Comparison of ENCODE assay signal across 2 cellular contexts in the genomic region with DNA sequence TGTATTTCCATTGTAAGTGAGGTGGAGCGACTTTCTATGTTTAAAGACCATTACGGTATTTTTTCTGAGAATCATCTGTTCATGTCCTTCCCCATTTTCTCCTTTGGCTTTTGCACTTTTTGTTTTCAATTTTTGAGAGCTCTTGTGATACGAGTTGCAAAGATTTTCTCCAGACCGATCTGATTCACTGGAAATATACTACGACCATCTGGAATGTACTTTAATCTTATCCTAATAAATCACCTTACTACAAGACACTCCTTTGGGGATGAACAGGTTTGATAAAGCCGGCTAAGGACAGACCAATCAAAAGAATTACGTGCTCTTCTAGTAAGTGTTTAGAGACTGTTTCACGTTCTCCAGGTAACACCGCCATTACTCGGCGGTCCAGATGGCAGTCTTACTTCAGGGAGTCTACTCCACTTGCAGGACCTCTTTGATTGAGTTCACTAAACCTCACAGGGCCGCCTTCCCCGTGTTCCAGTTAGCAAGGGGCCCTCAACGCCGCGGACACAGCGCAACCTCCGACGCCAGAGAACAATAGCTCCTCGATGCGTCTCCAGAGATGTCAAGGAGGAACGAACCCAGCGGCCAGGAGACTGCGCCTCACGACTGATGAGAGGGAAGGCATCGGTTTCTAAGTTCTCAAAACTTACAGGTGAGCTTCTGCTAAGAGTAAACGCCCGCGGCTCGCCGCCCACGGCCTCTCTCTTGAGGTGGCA.
A peak's percentile ranks its signal among the peaks of the same experiment; 100 is the strongest.
TF ChIP-seq lines count a peak whose summit lies in the region.

No MANE protein-coding gene starts in this region.

TF ChIP-seq in K562, 482 proteins besides CTCF, POLR2A, EP300 and RAD21 (continues in another document):
- peak; percentile 63; the same call in 1 of the 2 replicates for TF ChIP-seq ZNF707 (CRISPR knock-in tag; conservative IDR thresholded peaks at IDR 0.05)
- TF ChIP-seq HOXB6 (CRISPR knock-in tag; IDR thresholded peaks at IDR 0.05; ENCODE audit: borderline replicate concordance): 0 out of 2 replicates have a peak, but pooled peaks have one; percentile 22
- TF ChIP-seq SUPT5H (IDR thresholded peaks at IDR 0.05): no peak
- TF ChIP-seq ZNF146 (CRISPR knock-in tag; IDR thresholded peaks at IDR 0.05; ENCODE audit: unreplicated experiment): no peak
- TF ChIP-seq FOXK2 (conservative IDR thresholded peaks at IDR 0.05 in 1 of 2, IDR thresholded peaks at IDR 0.05 in 1 of 2; ENCODE audit: low read depth in 2 of 2): no peak
- 0 out of 2 replicates have a peak, but pooled peaks have one; percentile 30 for TF ChIP-seq SNIP1 (IDR thresholded peaks at IDR 0.05; ENCODE audit: low read depth)
- no peak for TF ChIP-seq L3MBTL2 (IDR thresholded peaks at IDR 0.05)
- TF ChIP-seq ZNF699 (CRISPR knock-in tag; IDR thresholded peaks at IDR 0.05; ENCODE audit: insufficient replicate concordance): no peak
- no peak for TF ChIP-seq ZKSCAN3 (CRISPR knock-in tag; IDR thresholded peaks at IDR 0.05)
- TF ChIP-seq CBFA2T2 (conservative IDR thresholded peaks at IDR 0.05): peak; percentile 29; the same call in 1 of the 2 replicates
- TF ChIP-seq, protein P1, sequence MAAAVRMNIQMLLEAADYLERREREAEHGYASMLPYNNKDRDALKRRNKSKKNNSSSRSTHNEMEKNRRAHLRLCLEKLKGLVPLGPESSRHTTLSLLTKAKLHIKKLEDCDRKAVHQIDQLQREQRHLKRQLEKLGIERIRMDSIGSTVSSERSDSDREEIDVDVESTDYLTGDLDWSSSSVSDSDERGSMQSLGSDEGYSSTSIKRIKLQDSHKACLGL (CRISPR knock-in tag; IDR thresholded peaks at IDR 0.05; ENCODE audit: borderline replicate concordance, poor library complexity, severe bottlenecking): peak; percentile 45
- 0 out of 4 replicates have a peak, but pooled peaks of 1 of the 2 experiments have one; percentile 55 for TF ChIP-seq SIN3A (IDR thresholded peaks at IDR 0.05; ENCODE audit: borderline replicate concordance in 2 of 2, control insufficient read depth in 1 of 2, low read depth in 2 of 2, low read length in 2 of 2)
- no peak for TF ChIP-seq ESRRA (IDR thresholded peaks at IDR 0.05; ENCODE audit: borderline replicate concordance, low read depth)
- TF ChIP-seq ZNF584 (CRISPR knock-in tag; IDR thresholded peaks at IDR 0.05; ENCODE audit: low read depth): peak; percentile 43; the same call in 1 of the 2 replicates
- TF ChIP-seq, protein P2, sequence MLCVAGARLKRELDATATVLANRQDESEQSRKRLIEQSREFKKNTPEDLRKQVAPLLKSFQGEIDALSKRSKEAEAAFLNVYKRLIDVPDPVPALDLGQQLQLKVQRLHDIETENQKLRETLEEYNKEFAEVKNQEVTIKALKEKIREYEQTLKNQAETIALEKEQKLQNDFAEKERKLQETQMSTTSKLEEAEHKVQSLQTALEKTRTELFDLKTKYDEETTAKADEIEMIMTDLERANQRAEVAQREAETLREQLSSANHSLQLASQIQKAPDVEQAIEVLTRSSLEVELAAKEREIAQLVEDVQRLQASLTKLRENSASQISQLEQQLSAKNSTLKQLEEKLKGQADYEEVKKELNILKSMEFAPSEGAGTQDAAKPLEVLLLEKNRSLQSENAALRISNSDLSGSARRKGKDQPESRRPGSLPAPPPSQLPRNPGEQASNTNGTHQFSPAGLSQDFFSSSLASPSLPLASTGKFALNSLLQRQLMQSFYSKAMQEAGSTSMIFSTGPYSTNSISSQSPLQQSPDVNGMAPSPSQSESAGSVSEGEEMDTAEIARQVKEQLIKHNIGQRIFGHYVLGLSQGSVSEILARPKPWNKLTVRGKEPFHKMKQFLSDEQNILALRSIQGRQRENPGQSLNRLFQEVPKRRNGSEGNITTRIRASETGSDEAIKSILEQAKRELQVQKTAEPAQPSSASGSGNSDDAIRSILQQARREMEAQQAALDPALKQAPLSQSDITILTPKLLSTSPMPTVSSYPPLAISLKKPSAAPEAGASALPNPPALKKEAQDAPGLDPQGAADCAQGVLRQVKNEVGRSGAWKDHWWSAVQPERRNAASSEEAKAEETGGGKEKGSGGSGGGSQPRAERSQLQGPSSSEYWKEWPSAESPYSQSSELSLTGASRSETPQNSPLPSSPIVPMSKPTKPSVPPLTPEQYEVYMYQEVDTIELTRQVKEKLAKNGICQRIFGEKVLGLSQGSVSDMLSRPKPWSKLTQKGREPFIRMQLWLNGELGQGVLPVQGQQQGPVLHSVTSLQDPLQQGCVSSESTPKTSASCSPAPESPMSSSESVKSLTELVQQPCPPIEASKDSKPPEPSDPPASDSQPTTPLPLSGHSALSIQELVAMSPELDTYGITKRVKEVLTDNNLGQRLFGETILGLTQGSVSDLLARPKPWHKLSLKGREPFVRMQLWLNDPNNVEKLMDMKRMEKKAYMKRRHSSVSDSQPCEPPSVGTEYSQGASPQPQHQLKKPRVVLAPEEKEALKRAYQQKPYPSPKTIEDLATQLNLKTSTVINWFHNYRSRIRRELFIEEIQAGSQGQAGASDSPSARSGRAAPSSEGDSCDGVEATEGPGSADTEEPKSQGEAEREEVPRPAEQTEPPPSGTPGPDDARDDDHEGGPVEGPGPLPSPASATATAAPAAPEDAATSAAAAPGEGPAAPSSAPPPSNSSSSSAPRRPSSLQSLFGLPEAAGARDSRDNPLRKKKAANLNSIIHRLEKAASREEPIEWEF (CRISPR knock-in tag; IDR thresholded peaks at IDR 0.05): 0 out of 2 replicates have a peak, but pooled peaks have one; percentile 72
- TF ChIP-seq CBFA2T3 (IDR thresholded peaks at IDR 0.05): peak; percentile 30
- no peak for TF ChIP-seq BCOR (IDR thresholded peaks at IDR 0.05)
- TF ChIP-seq, protein P3, sequence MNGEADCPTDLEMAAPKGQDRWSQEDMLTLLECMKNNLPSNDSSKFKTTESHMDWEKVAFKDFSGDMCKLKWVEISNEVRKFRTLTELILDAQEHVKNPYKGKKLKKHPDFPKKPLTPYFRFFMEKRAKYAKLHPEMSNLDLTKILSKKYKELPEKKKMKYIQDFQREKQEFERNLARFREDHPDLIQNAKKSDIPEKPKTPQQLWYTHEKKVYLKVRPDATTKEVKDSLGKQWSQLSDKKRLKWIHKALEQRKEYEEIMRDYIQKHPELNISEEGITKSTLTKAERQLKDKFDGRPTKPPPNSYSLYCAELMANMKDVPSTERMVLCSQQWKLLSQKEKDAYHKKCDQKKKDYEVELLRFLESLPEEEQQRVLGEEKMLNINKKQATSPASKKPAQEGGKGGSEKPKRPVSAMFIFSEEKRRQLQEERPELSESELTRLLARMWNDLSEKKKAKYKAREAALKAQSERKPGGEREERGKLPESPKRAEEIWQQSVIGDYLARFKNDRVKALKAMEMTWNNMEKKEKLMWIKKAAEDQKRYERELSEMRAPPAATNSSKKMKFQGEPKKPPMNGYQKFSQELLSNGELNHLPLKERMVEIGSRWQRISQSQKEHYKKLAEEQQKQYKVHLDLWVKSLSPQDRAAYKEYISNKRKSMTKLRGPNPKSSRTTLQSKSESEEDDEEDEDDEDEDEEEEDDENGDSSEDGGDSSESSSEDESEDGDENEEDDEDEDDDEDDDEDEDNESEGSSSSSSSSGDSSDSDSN (IDR thresholded peaks at IDR 0.05; ENCODE audit: borderline replicate concordance in 1 of 2, low read depth in 2 of 2, low read length in 2 of 2): 0 out of 4 replicates have a peak, but pooled peaks of 1 of the 2 experiments have one; percentile 4
- no peak for TF ChIP-seq ZFX (CRISPR knock-in tag; IDR thresholded peaks at IDR 0.05)
- peak; percentile 60; the same call in 1 of the 2 replicates for TF ChIP-seq FOXJ2 (tag; IDR thresholded peaks at IDR 0.05)
- TF ChIP-seq CTBP1 (IDR thresholded peaks at IDR 0.05; ENCODE audit: borderline replicate concordance): no peak
- no peak for TF ChIP-seq NR4A1 (CRISPR knock-in tag; IDR thresholded peaks at IDR 0.05)
- peak; percentile 92; the same call in 1 of the 2 replicates for TF ChIP-seq NR4A1 (tag; IDR thresholded peaks at IDR 0.05)

TF ChIP-seq in HepG2, 621 proteins besides CTCF, POLR2A, EP300 and RAD21 (continues in another document):
- peak; percentile 54; the same call in 1 of the 2 replicates for TF ChIP-seq ZNF850 (CRISPR knock-in tag; conservative IDR thresholded peaks at IDR 0.05)
- TF ChIP-seq GFI1 (CRISPR knock-in tag; IDR thresholded peaks at IDR 0.05; ENCODE audit: borderline replicate concordance): peak; percentile 78; the same call in 1 of the 2 replicates
- TF ChIP-seq ZNF12 (CRISPR knock-in tag; IDR thresholded peaks at IDR 0.05): 0 out of 2 replicates have a peak, but pooled peaks have one; percentile 0
- TF ChIP-seq, protein P4, sequence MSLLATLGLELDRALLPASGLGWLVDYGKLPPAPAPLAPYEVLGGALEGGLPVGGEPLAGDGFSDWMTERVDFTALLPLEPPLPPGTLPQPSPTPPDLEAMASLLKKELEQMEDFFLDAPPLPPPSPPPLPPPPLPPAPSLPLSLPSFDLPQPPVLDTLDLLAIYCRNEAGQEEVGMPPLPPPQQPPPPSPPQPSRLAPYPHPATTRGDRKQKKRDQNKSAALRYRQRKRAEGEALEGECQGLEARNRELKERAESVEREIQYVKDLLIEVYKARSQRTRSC (CRISPR knock-in tag; IDR thresholded peaks at IDR 0.05; ENCODE audit: low read depth): peak; percentile 74; the same call in 1 of the 2 replicates
- TF ChIP-seq SIN3A (IDR thresholded peaks at IDR 0.05; ENCODE audit: borderline replicate concordance, low read depth, low read length): no peak
- TF ChIP-seq, protein P5, sequence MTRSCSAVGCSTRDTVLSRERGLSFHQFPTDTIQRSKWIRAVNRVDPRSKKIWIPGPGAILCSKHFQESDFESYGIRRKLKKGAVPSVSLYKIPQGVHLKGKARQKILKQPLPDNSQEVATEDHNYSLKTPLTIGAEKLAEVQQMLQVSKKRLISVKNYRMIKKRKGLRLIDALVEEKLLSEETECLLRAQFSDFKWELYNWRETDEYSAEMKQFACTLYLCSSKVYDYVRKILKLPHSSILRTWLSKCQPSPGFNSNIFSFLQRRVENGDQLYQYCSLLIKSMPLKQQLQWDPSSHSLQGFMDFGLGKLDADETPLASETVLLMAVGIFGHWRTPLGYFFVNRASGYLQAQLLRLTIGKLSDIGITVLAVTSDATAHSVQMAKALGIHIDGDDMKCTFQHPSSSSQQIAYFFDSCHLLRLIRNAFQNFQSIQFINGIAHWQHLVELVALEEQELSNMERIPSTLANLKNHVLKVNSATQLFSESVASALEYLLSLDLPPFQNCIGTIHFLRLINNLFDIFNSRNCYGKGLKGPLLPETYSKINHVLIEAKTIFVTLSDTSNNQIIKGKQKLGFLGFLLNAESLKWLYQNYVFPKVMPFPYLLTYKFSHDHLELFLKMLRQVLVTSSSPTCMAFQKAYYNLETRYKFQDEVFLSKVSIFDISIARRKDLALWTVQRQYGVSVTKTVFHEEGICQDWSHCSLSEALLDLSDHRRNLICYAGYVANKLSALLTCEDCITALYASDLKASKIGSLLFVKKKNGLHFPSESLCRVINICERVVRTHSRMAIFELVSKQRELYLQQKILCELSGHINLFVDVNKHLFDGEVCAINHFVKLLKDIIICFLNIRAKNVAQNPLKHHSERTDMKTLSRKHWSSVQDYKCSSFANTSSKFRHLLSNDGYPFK (CRISPR knock-in tag; IDR thresholded peaks at IDR 0.05; ENCODE audit: borderline replicate concordance): no peak
- no peak for TF ChIP-seq CREB1 (IDR thresholded peaks at IDR 0.05)
- peak; percentile 94; the same call in 1 of the 2 replicates for TF ChIP-seq CREB1 (CRISPR knock-in tag; IDR thresholded peaks at IDR 0.05)
- TF ChIP-seq, protein P6, sequence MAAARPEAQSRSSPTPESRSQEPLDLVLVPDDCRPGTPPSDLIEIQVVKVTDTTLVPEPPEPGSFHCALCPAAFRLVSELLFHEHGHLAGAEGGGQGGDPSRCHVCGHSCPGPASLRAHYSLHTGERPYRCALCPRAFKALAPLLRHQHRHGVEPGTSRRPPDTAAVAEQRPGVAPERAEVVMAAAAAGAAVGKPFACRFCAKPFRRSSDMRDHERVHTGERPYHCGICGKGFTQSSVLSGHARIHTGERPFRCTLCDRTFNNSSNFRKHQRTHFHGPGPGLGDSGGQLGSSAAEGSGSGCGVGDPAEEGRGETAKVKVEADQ (CRISPR knock-in tag; IDR thresholded peaks at IDR 0.05; ENCODE audit: borderline replicate concordance): peak; percentile 99; the same call in 1 of the 2 replicates
- TF ChIP-seq ZNF451 (CRISPR knock-in tag; IDR thresholded peaks at IDR 0.05): no peak
- TF ChIP-seq, protein P7, sequence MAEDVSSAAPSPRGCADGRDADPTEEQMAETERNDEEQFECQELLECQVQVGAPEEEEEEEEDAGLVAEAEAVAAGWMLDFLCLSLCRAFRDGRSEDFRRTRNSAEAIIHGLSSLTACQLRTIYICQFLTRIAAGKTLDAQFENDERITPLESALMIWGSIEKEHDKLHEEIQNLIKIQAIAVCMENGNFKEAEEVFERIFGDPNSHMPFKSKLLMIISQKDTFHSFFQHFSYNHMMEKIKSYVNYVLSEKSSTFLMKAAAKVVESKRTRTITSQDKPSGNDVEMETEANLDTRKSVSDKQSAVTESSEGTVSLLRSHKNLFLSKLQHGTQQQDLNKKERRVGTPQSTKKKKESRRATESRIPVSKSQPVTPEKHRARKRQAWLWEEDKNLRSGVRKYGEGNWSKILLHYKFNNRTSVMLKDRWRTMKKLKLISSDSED (CRISPR knock-in tag; IDR thresholded peaks at IDR 0.05): no peak
- peak; percentile 80 for TF ChIP-seq KDM5A (IDR thresholded peaks at IDR 0.05; ENCODE audit: borderline replicate concordance, low read length)
- TF ChIP-seq, protein P8, sequence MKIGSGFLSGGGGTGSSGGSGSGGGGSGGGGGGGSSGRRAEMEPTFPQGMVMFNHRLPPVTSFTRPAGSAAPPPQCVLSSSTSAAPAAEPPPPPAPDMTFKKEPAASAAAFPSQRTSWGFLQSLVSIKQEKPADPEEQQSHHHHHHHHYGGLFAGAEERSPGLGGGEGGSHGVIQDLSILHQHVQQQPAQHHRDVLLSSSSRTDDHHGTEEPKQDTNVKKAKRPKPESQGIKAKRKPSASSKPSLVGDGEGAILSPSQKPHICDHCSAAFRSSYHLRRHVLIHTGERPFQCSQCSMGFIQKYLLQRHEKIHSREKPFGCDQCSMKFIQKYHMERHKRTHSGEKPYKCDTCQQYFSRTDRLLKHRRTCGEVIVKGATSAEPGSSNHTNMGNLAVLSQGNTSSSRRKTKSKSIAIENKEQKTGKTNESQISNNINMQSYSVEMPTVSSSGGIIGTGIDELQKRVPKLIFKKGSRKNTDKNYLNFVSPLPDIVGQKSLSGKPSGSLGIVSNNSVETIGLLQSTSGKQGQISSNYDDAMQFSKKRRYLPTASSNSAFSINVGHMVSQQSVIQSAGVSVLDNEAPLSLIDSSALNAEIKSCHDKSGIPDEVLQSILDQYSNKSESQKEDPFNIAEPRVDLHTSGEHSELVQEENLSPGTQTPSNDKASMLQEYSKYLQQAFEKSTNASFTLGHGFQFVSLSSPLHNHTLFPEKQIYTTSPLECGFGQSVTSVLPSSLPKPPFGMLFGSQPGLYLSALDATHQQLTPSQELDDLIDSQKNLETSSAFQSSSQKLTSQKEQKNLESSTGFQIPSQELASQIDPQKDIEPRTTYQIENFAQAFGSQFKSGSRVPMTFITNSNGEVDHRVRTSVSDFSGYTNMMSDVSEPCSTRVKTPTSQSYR (CRISPR knock-in tag; IDR thresholded peaks at IDR 0.05; ENCODE audit: borderline replicate concordance): no peak
- TF ChIP-seq, protein P9, sequence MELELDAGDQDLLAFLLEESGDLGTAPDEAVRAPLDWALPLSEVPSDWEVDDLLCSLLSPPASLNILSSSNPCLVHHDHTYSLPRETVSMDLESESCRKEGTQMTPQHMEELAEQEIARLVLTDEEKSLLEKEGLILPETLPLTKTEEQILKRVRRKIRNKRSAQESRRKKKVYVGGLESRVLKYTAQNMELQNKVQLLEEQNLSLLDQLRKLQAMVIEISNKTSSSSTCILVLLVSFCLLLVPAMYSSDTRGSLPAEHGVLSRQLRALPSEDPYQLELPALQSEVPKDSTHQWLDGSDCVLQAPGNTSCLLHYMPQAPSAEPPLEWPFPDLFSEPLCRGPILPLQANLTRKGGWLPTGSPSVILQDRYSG (CRISPR knock-in tag; IDR thresholded peaks at IDR 0.05): no peak
- TF ChIP-seq CC2D1A (CRISPR knock-in tag; IDR thresholded peaks at IDR 0.05): no peak
- TF ChIP-seq GLI4 (CRISPR knock-in tag; IDR thresholded peaks at IDR 0.05; ENCODE audit: borderline replicate concordance): peak; percentile 99
